ENCODE assay signal across 1 cellular context in genomic region chr2:215514516-215514915, GRCh38.
TF ChIP-seq lines count a peak whose summit lies in the region.

No MANE protein-coding gene starts in this region.

TF ChIP-seq in HepG2, 621 proteins besides CTCF, POLR2A, EP300 and RAD21:
- TF ChIP-seq AGO1 (IDR thresholded peaks at IDR 0.05; ENCODE audit: low read depth, low read length, poor library complexity, severe bottlenecking) (peak; percentile 31), ZNF841 (CRISPR knock-in tag; IDR thresholded peaks at IDR 0.05; ENCODE audit: borderline replicate concordance) (no peak)
